ENCODE assay signal across 1 cellular context in genomic region chr15:41230650-41231533, GRCh38.
A peak's percentile ranks its signal among the peaks of the same experiment; 100 is the strongest.
TF ChIP-seq lines count a peak whose summit lies in the region.

CHP1 (plus strand) TSS chr15:41231268; CDS start chr15:41231383, 115 bp downstream.
EXD1 (minus strand) TSS chr15:41230757; CDS start chr15:41226575, 4,182 bp downstream.

TF ChIP-seq in GM12878, 131 proteins besides CTCF, POLR2A, EP300 and RAD21 (continued from another document and continues in another):
- TF ChIP-seq ZNF687 (IDR thresholded peaks at IDR 0.05), result peak; percentile 87
- TF ChIP-seq USF2 (IDR thresholded peaks at IDR 0.05; ENCODE audit: borderline replicate concordance, low read depth, low read length), result no peak
- TF ChIP-seq ATF2 (IDR thresholded peaks at IDR 0.05; ENCODE audit: low read length), result peak; percentile 86
- TF ChIP-seq MAX (IDR thresholded peaks at IDR 0.05; ENCODE audit: low read depth, low read length), result peak; percentile 94
- TF ChIP-seq EED (IDR thresholded peaks at IDR 0.05; ENCODE audit: low read depth), result no peak; the same call in 1 of the 2 replicates
- TF ChIP-seq TAF1 (IDR thresholded peaks at IDR 0.05; ENCODE audit: borderline replicate concordance, low read depth, low read length), result peak; percentile 90
- peak; percentile 90 for TF ChIP-seq SIN3A (IDR thresholded peaks at IDR 0.05; ENCODE audit: low read depth, low read length)
- no peak for TF ChIP-seq KDM1A (IDR thresholded peaks at IDR 0.05; ENCODE audit: borderline replicate concordance)
- no peak for TF ChIP-seq ZNF274 (IDR thresholded peaks at IDR 0.05; ENCODE audit: insufficient read depth, insufficient read length)
- peak; percentile 96 for TF ChIP-seq NKRF (conservative IDR thresholded peaks at IDR 0.05)
- TF ChIP-seq MTA3 (IDR thresholded peaks at IDR 0.05; ENCODE audit: borderline replicate concordance, low read length), result no peak
- no peak for TF ChIP-seq SMAD5 (IDR thresholded peaks at IDR 0.05; ENCODE audit: low read depth)
- TF ChIP-seq IRF5 (IDR thresholded peaks at IDR 0.05; ENCODE audit: borderline replicate concordance), result no peak
- TF ChIP-seq ATF7 (IDR thresholded peaks at IDR 0.05; ENCODE audit: low read depth), result peak; percentile 71; the same call in 1 of the 2 replicates
- TF ChIP-seq PML (IDR thresholded peaks at IDR 0.05; ENCODE audit: low read length), result peak; percentile 65; the same call in 1 of the 2 replicates
- no peak for TF ChIP-seq ZBTB40 (IDR thresholded peaks at IDR 0.05; ENCODE audit: borderline replicate concordance)
- TF ChIP-seq ZSCAN29 (IDR thresholded peaks at IDR 0.05), result no peak
- TF ChIP-seq MEF2A (IDR thresholded peaks at IDR 0.05; ENCODE audit: insufficient read depth, low read depth, low read length), result 0 out of 2 replicates have a peak, but pooled peaks have one; percentile 23
- TF ChIP-seq DPF2 (IDR thresholded peaks at IDR 0.05), result peak; percentile 66; the same call in 1 of the 2 replicates
- peak; percentile 81 for TF ChIP-seq E4F1 (IDR thresholded peaks at IDR 0.05; ENCODE audit: borderline replicate concordance, partially characterized antibody)
- TF ChIP-seq SREBF1 (IDR thresholded peaks at IDR 0.05; ENCODE audit: low read length), result no peak
- no peak for TF ChIP-seq MTA2 (IDR thresholded peaks at IDR 0.05; ENCODE audit: low read depth)
- no peak for TF ChIP-seq FOXK2 (IDR thresholded peaks at IDR 0.05)
- no peak for TF ChIP-seq CBX3 (IDR thresholded peaks at IDR 0.05; ENCODE audit: borderline replicate concordance, low read depth)
- peak; percentile 80 for TF ChIP-seq GATAD2B (conservative IDR thresholded peaks at IDR 0.05; ENCODE audit: low read depth)
- TF ChIP-seq MXI1 (IDR thresholded peaks at IDR 0.05; ENCODE audit: low read depth, low read length), result peak; percentile 48
- TF ChIP-seq STAT3 (IDR thresholded peaks at IDR 0.05; ENCODE audit: low read depth, low read length), result no peak
- no peak for TF ChIP-seq SREBF2 (IDR thresholded peaks at IDR 0.05; ENCODE audit: low read length)
- peak; percentile 50 for TF ChIP-seq SKIL (IDR thresholded peaks at IDR 0.05; ENCODE audit: low read depth, poor library complexity, severe bottlenecking)
- no peak for TF ChIP-seq CEBPZ (IDR thresholded peaks at IDR 0.05; ENCODE audit: low read depth, low read length)
- no peak for TF ChIP-seq HDAC6 (IDR thresholded peaks at IDR 0.05; ENCODE audit: unreplicated experiment)
- no peak for TF ChIP-seq ZZZ3 (IDR thresholded peaks at IDR 0.05; ENCODE audit: control insufficient read depth, insufficient read length, low read depth)
- TF ChIP-seq SRF (IDR thresholded peaks at IDR 0.05; ENCODE audit: low read depth in 2 of 2, low read length in 2 of 2), result 0 out of 4 replicates have a peak, but pooled peaks of 1 of the 2 experiments have one; percentile 18
